ENCODE assay signal across 33 cellular contexts in genomic region chr1:3874736-3875135, GRCh38.
"Had no signal": no experiment of that assay in that cellular context is flagged by ENCODE, and none has a peak within 500 bp of the region (broad histone marks: within the 10 kb centered on the region; RNA-seq: fewer than 3 reads in every experiment).

No MANE protein-coding gene starts in this region.

- H3K27me3 Mint-ChIP-seq: activated B cell treated with CpG ODN at 0.5 μM for 24 hours; activated CD4-positive, alpha-beta memory T cell treated with anti-CD3 and anti-CD28 coated beads for 36 hours; activated CD4-positive, alpha-beta T cell treated with anti-CD3 and anti-CD28 coated beads, Interleukin-2, amount 10 ng/mL, durations not matched to agents 24 days and 14 days; activated CD8-positive, alpha-beta T cell treated with anti-CD3 and anti-CD28 coated beads for 36 hours; activated naive CD8-positive, alpha-beta T cell treated with anti-CD3 and anti-CD28 coated beads for 36 hours; activated T-helper 17 cell treated with anti-CD3 and anti-CD28 coated beads, Interleukin-2, amount 50 U/mL, for 72 hours; brain; T-cell had no signal

- H3K4me1 Mint-ChIP-seq: activated B cell treated with CpG ODN at 0.5 μM for 24 hours; activated CD4-positive, alpha-beta T cell treated with anti-CD3 and anti-CD28 coated beads, Interleukin-2, amount 10 ng/mL, durations not matched to agents 24 days and 14 days; activated naive CD8-positive, alpha-beta T cell treated with anti-CD3 and anti-CD28 coated beads for 36 hours; activated T-helper 17 cell treated with anti-CD3 and anti-CD28 coated beads, Interleukin-2, amount 50 U/mL, for 72 hours; brain; T-cell had no signal

- H3K4me3 Mint-ChIP-seq: activated B cell treated with CpG ODN at 0.5 μM for 24 hours; activated CD4-positive, alpha-beta memory T cell treated with anti-CD3 and anti-CD28 coated beads for 36 hours; activated CD4-positive, alpha-beta T cell treated with anti-CD3 and anti-CD28 coated beads, Interleukin-2, amount 10 ng/mL, durations not matched to agents 24 days and 14 days; activated CD8-positive, alpha-beta T cell treated with anti-CD3 and anti-CD28 coated beads for 36 hours; activated naive CD4-positive, alpha-beta T cell treated with anti-CD3 and anti-CD28 coated beads for 36 hours; activated naive CD8-positive, alpha-beta T cell treated with anti-CD3 and anti-CD28 coated beads for 36 hours; activated T-cell treated with anti-CD3 and anti-CD28 coated beads, Interleukin-2, amount 50 U/mL, for 4 hours; activated T-cell treated with anti-CD3 and anti-CD28 coated beads, Interleukin-2, amount 50 U/mL, for 72 hours; activated T-helper 1 cell treated with anti-CD3 and anti-CD28 coated beads, Interleukin-12 subunit alpha, Interleukin-12 subunit beta, Interleukin-2, Interleukin-4 antibody, amounts not matched to agents 30 ng/mL and 10 ng/mL and 1 ng/mL, durations not matched to agents 14 hours and 24 hours and 36 hours; activated T-helper 17 cell treated with anti-CD3 and anti-CD28 coated beads, Interleukin-2, amount 50 U/mL, for 72 hours; brain; T-cell; T-helper 2 cell treated with Interferon-gamma antibody and Interleukin-4, amounts not matched to agents 5 μg/mL and 100 μg/mL, for 36 hours had no signal

- H3K4me3 ChIP-seq: adrenal gland, ascending aorta had no signal

- H3K27me3 ChIP-seq: adrenal gland, ascending aorta had no signal

- FAIRE-seq: TTC549 had no signal

- H3K27ac ChIP-seq: adrenal gland, ascending aorta, VCaP had no signal

- H3K4me1 ChIP-seq: adrenal gland, ascending aorta had no signal

- DNase-seq: activated B cell treated with CpG ODN at 0.5 μM for 24 hours; activated CD4-positive, alpha-beta memory T cell treated with anti-CD3 and anti-CD28 coated beads for 36 hours; activated CD4-positive, alpha-beta T cell treated with anti-CD3 and anti-CD28 coated beads for 4 hours; activated CD4-positive, alpha-beta T cell treated with anti-CD3 and anti-CD28 coated beads, Interleukin-2, amount 10 ng/mL, durations not matched to agents 24 days and 14 days; activated CD4-positive, alpha-beta T cell treated with anti-CD3 and anti-CD28 coated beads, Interleukin-2, amount 50 U/mL, for 1 hour; activated CD4-positive, alpha-beta T cell treated with anti-CD3 and anti-CD28 coated beads, Interleukin-2, amount 50 U/mL, for 4 hours; activated CD4-positive, CD25-positive, alpha-beta regulatory T cell treated with anti-CD3 and anti-CD28 coated beads, Interleukin-2, amount 50 U/mL, for 72 hours; activated CD8-positive, alpha-beta memory T cell treated with anti-CD3 and anti-CD28 coated beads, Interleukin-2, amount 50 U/mL, for 4 hours; activated CD8-positive, alpha-beta T cell treated with anti-CD3 and anti-CD28 coated beads for 36 hours; activated effector memory CD4-positive, alpha-beta T cell treated with anti-CD3 and anti-CD28 coated beads, Interleukin-2, amount 50 U/mL, for 16 hours; activated gamma-delta T cell treated with Interleukin-2 at 50 U/mL for 16 hours; activated naive CD4-positive, alpha-beta T cell; activated naive CD4-positive, alpha-beta T cell treated with anti-CD3 and anti-CD28 coated beads for 36 hours; activated naive CD4-positive, alpha-beta T cell treated with anti-CD3 and anti-CD28 coated beads, Interleukin-2, amount 50 U/mL, for 16 hours; activated naive CD8-positive, alpha-beta T cell treated with anti-CD3 and anti-CD28 coated beads for 36 hours; activated T-cell treated with anti-CD3 and anti-CD28 coated beads for 4 hours; activated T-cell treated with anti-CD3 and anti-CD28 coated beads, Interleukin-2, amount 50 U/mL, for 1 hour; activated T-cell treated with anti-CD3 and anti-CD28 coated beads, Interleukin-2, amount 50 U/mL, for 4 hours; activated T-cell treated with anti-CD3 and anti-CD28 coated beads, Interleukin-2, amount 50 U/mL, for 72 hours; adrenal gland; amniotic stem cell; central memory CD4-positive, alpha-beta T cell; T-cell; T-helper 2 cell; T-helper 9 cell had no signal

- ATAC-seq: activated CD8-positive, alpha-beta T cell treated with anti-CD3 and anti-CD28 coated beads for 36 hours; activated naive CD4-positive, alpha-beta T cell treated with anti-CD3 and anti-CD28 coated beads, Interleukin-2, amount 50 U/mL, for 72 hours; activated T-cell treated with anti-CD3 and anti-CD28 coated beads, Interleukin-2, amount 50 U/mL, for 4 hours; activated T-cell treated with anti-CD3 and anti-CD28 coated beads, Interleukin-2, amount 50 U/mL, for 72 hours; activated T-helper 17 cell treated with anti-CD3 and anti-CD28 coated beads, Interleukin-2, amount 50 U/mL, for 72 hours; T-cell had no signal

- H3K27ac Mint-ChIP-seq: activated B cell treated with CpG ODN at 0.5 μM for 24 hours; activated CD4-positive, alpha-beta memory T cell treated with anti-CD3 and anti-CD28 coated beads for 36 hours; activated CD4-positive, alpha-beta T cell treated with anti-CD3 and anti-CD28 coated beads, Interleukin-2, amount 10 ng/mL, durations not matched to agents 24 days and 14 days; activated CD8-positive, alpha-beta T cell treated with anti-CD3 and anti-CD28 coated beads for 36 hours; activated naive CD4-positive, alpha-beta T cell treated with anti-CD3 and anti-CD28 coated beads for 36 hours; activated naive CD4-positive, alpha-beta T cell treated with anti-CD3 and anti-CD28 coated beads, Interleukin-2, amount 50 U/mL, for 72 hours; activated naive CD8-positive, alpha-beta T cell treated with anti-CD3 and anti-CD28 coated beads for 36 hours; activated T-cell treated with anti-CD3 and anti-CD28 coated beads, Interleukin-2, amount 50 U/mL, for 72 hours; activated T-helper 1 cell treated with anti-CD3 and anti-CD28 coated beads, Interleukin-12 subunit alpha, Interleukin-12 subunit beta, Interleukin-2, Interleukin-4 antibody, amounts not matched to agents 30 ng/mL and 10 ng/mL and 1 ng/mL, durations not matched to agents 14 hours and 24 hours and 36 hours; activated T-helper 17 cell treated with anti-CD3 and anti-CD28 coated beads, Interleukin-2, amount 50 U/mL, for 72 hours; brain; T-cell; T-helper 2 cell treated with Interferon-gamma antibody and Interleukin-4, amounts not matched to agents 5 μg/mL and 100 μg/mL, for 36 hours had no signal
